In the genomic region with DNA sequence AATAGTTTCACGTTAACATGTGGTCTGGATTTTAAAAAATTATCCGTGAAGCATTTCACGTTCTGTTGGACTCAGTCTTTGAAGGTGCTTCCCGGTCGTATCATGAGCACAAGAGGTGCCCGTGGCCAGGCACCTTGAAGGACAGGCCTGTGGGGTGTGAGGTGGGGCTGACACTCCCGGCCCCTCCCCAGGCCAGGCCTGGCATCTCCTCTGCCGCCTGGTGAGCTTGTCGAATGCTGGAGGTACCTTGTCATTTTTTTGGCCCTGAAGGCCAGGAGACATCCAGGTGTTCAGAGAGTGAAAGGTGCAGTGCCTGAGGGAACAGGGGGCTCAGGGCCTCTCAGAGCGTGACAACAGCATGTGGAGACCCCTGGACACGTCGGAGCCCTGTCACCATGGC, we compare ENCODE assay signal across 32 cellular contexts.
"Had no signal": no experiment of that assay in that cellular context is flagged by ENCODE, and none has a peak within 500 bp of the region (broad histone marks: within the 10 kb centered on the region; RNA-seq: fewer than 3 reads in every experiment).

No MANE protein-coding gene starts in this region.

- H3K9me3 ChIP-seq: adrenal gland, ascending aorta, breast epithelium had no signal

- H3K36me3 ChIP-seq: adrenal gland, ascending aorta, breast epithelium, cardiac muscle cell had no signal

- H3K4me1 ChIP-seq: adrenal gland, breast epithelium had no signal

- H3K27ac ChIP-seq: adrenal gland, brain microvascular endothelial cell, breast epithelium, cardiac muscle cell had no signal

- DNase-seq: activated effector memory CD4-positive, alpha-beta T cell treated with anti-CD3 and anti-CD28 coated beads, Interleukin-2, amount 50 U/mL, for 16 hours; activated effector memory CD4-positive, alpha-beta T cell treated with Interleukin-2 at 50 U/mL for 16 hours; activated gamma-delta T cell; activated gamma-delta T cell treated with Interleukin-2 at 50 U/mL for 16 hours; activated naive CD4-positive, alpha-beta T cell; activated naive CD4-positive, alpha-beta T cell treated with anti-CD3 and anti-CD28 coated beads for 36 hours; activated naive CD4-positive, alpha-beta T cell treated with anti-CD3 and anti-CD28 coated beads, Interleukin-2, amount 10 ng/mL, durations not matched to agents 7 days and 5 days; activated naive CD4-positive, alpha-beta T cell treated with anti-CD3 and anti-CD28 coated beads, Interleukin-2, amount 50 U/mL, for 16 hours; activated naive CD4-positive, alpha-beta T cell treated with Interleukin-2 at 50 U/mL for 16 hours; activated naive CD8-positive, alpha-beta T cell treated with anti-CD3 and anti-CD28 coated beads for 36 hours; activated naive CD8-positive, alpha-beta T cell treated with anti-CD3 and anti-CD28 coated beads, Interleukin-2, amount 10 ng/mL, durations not matched to agents 7 days and 5 days; activated naive CD8-positive, alpha-beta T cell treated with anti-CD3 and anti-CD28 coated beads, Interleukin-2, amount 50 U/mL, for 24 hours; activated T-cell treated with anti-CD3 and anti-CD28 coated beads for 4 hours; activated T-cell treated with anti-CD3 and anti-CD28 coated beads, Interleukin-2, amount 50 U/mL, for 1 hour; activated T-cell treated with anti-CD3 and anti-CD28 coated beads, Interleukin-2, amount 50 U/mL, for 24 hours; activated T-cell treated with anti-CD3 and anti-CD28 coated beads, Interleukin-2, amount 50 U/mL, for 4 hours; activated T-cell treated with anti-CD3 and anti-CD28 coated beads, Interleukin-2, amount 50 U/mL, for 48 hours; activated T-cell treated with anti-CD3 and anti-CD28 coated beads, Interleukin-2, amount 50 U/mL, for 72 hours; adrenal gland; amniotic stem cell; amygdala; anterior cingulate cortex; aorta; brain microvascular endothelial cell; caudate nucleus; central memory CD4-positive, alpha-beta T cell; cerebellar nuclear complex had no signal

- H3K4me3 ChIP-seq: adrenal gland, ascending aorta, breast epithelium, cardiac muscle cell had no signal

- H3K27me3 ChIP-seq: adrenal gland, ascending aorta, brain microvascular endothelial cell, breast epithelium had no signal

- ATAC-seq: activated naive CD4-positive, alpha-beta T cell treated with anti-CD3 and anti-CD28 coated beads, Interleukin-2, amount 50 U/mL, for 72 hours; activated naive CD8-positive, alpha-beta T cell treated with anti-CD3 and anti-CD28 coated beads, Interleukin-2, amount 50 U/mL, for 24 hours; activated T-cell treated with anti-CD3 and anti-CD28 coated beads, Interleukin-2, amount 50 U/mL, for 4 hours; activated T-cell treated with anti-CD3 and anti-CD28 coated beads, Interleukin-2, amount 50 U/mL, for 72 hours; activated T-helper 17 cell treated with anti-CD3 and anti-CD28 coated beads, Interleukin-2, amount 50 U/mL, for 72 hours had no signal
